In genomic region chr11:125165664-125166346, GRCh38 we compare ENCODE assay signal across 7 cellular contexts. TPM values are rescaled to one million over a fixed set of nuclear protein-coding genes. Genes with fewer than 3 reads are reported as not detected.
A peak's percentile ranks its signal among the peaks of the same experiment; 100 is the strongest.
DNase-seq lines count a peak whose midpoint lies in the region; ATAC-seq and TF ChIP-seq lines count a peak whose summit lies in the region.

No MANE protein-coding gene starts in this region.

- H3K27me3 Mint-ChIP-seq in endodermal cell (ENCODE audit: insufficient read depth) (peaks cover 29% of the 10 kb centered on the region), natural killer cell (ENCODE audit: low read depth in 2 of 2) (peaks cover 66 to 85% of the 10 kb centered on the region in 2 donors)

- peak overlapping the region; percentile 59 for H3K9ac ChIP-seq in endodermal cell (ENCODE audit: extremely low read depth, low read length, poor library complexity, severe bottlenecking)

- peak overlapping the region; percentile 86 for H3K27ac ChIP-seq in endodermal cell (ENCODE audit: low read depth, low read length)

- H3K36me3 ChIP-seq in endodermal cell (ENCODE audit: control insufficient read depth, insufficient read depth, low read length): no peaks in the 10 kb centered on the region

- H3K36me3 Mint-ChIP-seq in endodermal cell (ENCODE audit: low read depth): no peaks in the 10 kb centered on the region
- H3K36me3 Mint-ChIP-seq in natural killer cell: no peaks in the 10 kb centered on the region

- WGBS in endodermal cell (ENCODE audit: insufficient coverage in 1 of 2, insufficient read length in 1 of 2), 2 experiments: 0 to 1% methylated on average over 32 to 46 of the region's 46 CpGs

- H3K9me3 Mint-ChIP-seq in endodermal cell: no peaks in the 10 kb centered on the region
- H3K9me3 Mint-ChIP-seq in natural killer cell: no peaks in the 10 kb centered on the region

- H3K27me3 ChIP-seq in endodermal cell (ENCODE audit: control insufficient read depth, insufficient read depth, low read length, poor library complexity, severe bottlenecking): peaks cover 11% of the 10 kb centered on the region

- H3K4me3 Mint-ChIP-seq in endodermal cell (peak overlapping the region; percentile 86), natural killer cell (peak overlapping the region; percentile 91)

- intact Hi-C loops in natural killer cell (cut with micrococcal nuclease): no loop called here

- H3K27ac Mint-ChIP-seq in endodermal cell (peak overlapping the region; percentile 65), natural killer cell (peak overlapping the region in 1 of 2 donors; percentile 33)

- H3K4me1 ChIP-seq in endodermal cell (ENCODE audit: control insufficient read depth, insufficient read depth, low read length): peaks cover 42% of the 10 kb centered on the region

- TF ChIP-seq CTCF in endodermal cell (conservative IDR thresholded peaks at IDR 0.05) (no peak), natural killer cell (IDR thresholded peaks at IDR 0.05) (no peak)

- H3K4me1 Mint-ChIP-seq in endodermal cell: peaks cover 64% of the 10 kb centered on the region
- peaks cover 16 to 18% of the 10 kb centered on the region in 2 donors for H3K4me1 Mint-ChIP-seq in natural killer cell

- H3K9me3 ChIP-seq in endodermal cell (ENCODE audit: control insufficient read depth, low read length): no peaks in the 10 kb centered on the region

- H3K4me3 ChIP-seq in endodermal cell (ENCODE audit: low read length): peak overlapping the region; percentile 83

- DNase-seq in NOMO-1 treated with dmso at 0.1 percent for 144 hours (lab: John Stamatoyannopoulos, UW; ENCODE audit: unreplicated experiment) (peak; percentile 27), endodermal cell (no peak), natural killer cell (no peak), OCI-M1 (lab: John Stamatoyannopoulos, UW) (no peak)
- DNase-seq in stimulated activated CD8-positive, alpha-beta memory T cell treated with anti-CD3 and anti-CD28 coated beads, Interleukin-4, amount 100 ng/mL, for 48 hours: no peak

- peak; percentile 24 for ATAC-seq in GM18868 (IDR thresholded peaks at IDR 0.05; ENCODE audit: unreplicated experiment)
- ATAC-seq in natural killer cell: no peak
- ATAC-seq in HG03139 (IDR thresholded peaks at IDR 0.05; ENCODE audit: unreplicated experiment): no peak

RNA-seq across cellular contexts. Expression of gene PKNOX2, which starts 1.3 kb away (rescaled TPM):
- 1 to 10 TPM; 4.0 to 6.9 TPM for total RNA-seq in endodermal cell
- 24.8 TPM for polyA plus RNA-seq in endodermal cell (2013, experiment 1 of 2)
- 26.0 TPM for polyA plus RNA-seq in endodermal cell (2013, experiment 2 of 2)
- total RNA-seq in natural killer cell: not detected

RNA-seq across cellular contexts. Expression of gene TMEM218, which starts 54.4 kb away (rescaled TPM):
- total RNA-seq in endodermal cell (10 to 100 TPM; 17.9 to 18.2 TPM), natural killer cell (10 to 100 TPM; 10.0 to 14.2 (median 12.1) TPM)
- polyA plus RNA-seq in endodermal cell (2013, experiment 1 of 2): 44.2 TPM
- polyA plus RNA-seq in endodermal cell (2013, experiment 2 of 2): 36.0 TPM

Comparison
In these comparisons a context has a peak if more than half of its experiments do, and no peak if none do; other contexts are left out.
1. RNA of gene PKNOX2, which starts 1.3 kb away (total RNA-seq): 4.0 to 6.9 TPM in endodermal cell; not detected in natural killer cell; every median in the first group is over 4 times any median in the second.